Comparison of ENCODE assay signal across 8 cellular contexts in genomic region chr20:43840382-43841070, GRCh38.
A peak's percentile ranks its signal among the peaks of the same experiment; 100 is the strongest.
DNase-seq lines count a peak whose midpoint lies in the region; ATAC-seq and TF ChIP-seq lines count a peak whose summit lies in the region.

No MANE protein-coding gene starts in this region.

- H3K4me3 ChIP-seq in GM23338 (no peak overlapping the region), SK-N-SH (ENCODE audit: low read depth in 2 of 2, low read length in 1 of 2) (no peak overlapping the region), sigmoid colon (no peak overlapping the region), testis (no peak overlapping the region), tibial artery (no peak overlapping the region)

- H3K9me3 ChIP-seq in SK-N-SH (no peaks in the 10 kb centered on the region), sigmoid colon (no peaks in the 10 kb centered on the region), testis (no peaks in the 10 kb centered on the region), tibial artery (no peaks in the 10 kb centered on the region)

- TF ChIP-seq EP300 in SK-N-SH (IDR thresholded peaks at IDR 0.05; ENCODE audit: borderline replicate concordance in 1 of 2, low read depth in 1 of 2, low read length in 1 of 2) (no peak), sigmoid colon (IDR thresholded peaks at IDR 0.05) (no peak)

- no peaks in the 10 kb centered on the region for H3K9me3 Mint-ChIP-seq in GM23338

- TF ChIP-seq POLR2A in sigmoid colon (IDR thresholded peaks at IDR 0.05) (no peak), testis (IDR thresholded peaks at IDR 0.05) (no peak)

- H3F3A ChIP-seq in GM23338 (replicated peaks; ENCODE audit: low read depth) (no peaks in the 10 kb centered on the region), SK-N-SH (replicated peaks; ENCODE audit: insufficient read depth) (peaks cover 7% of the 10 kb centered on the region)

- intact Hi-C loops in sigmoid colon (cut with DNase I) = no loop called here
- intact Hi-C loops in testis (cut with DNase I; ENCODE audit: low total_unique reads) = no loop called here
- intact Hi-C loops in tibial artery (cut with DNase I; ENCODE audit: low total_unique reads) = no loop called here

- no peak overlapping the region for H3K9ac ChIP-seq in SK-N-SH

- H3K4me1 ChIP-seq in GM23338 (ENCODE audit: insufficient read depth) (no peaks in the 10 kb centered on the region), SK-N-SH (ENCODE audit: control insufficient read depth in 1 of 2, insufficient read depth in 2 of 2, low read depth in 1 of 2, low read length in 1 of 2) (peaks cover 8 to 14% of the 10 kb centered on the region in 2 experiments; a peak in 2 of 4 replicates), sigmoid colon (no peaks in the 10 kb centered on the region), testis (no peaks in the 10 kb centered on the region), tibial artery (no peaks in the 10 kb centered on the region)

- peaks cover 3% of the 10 kb centered on the region; the same call in 2 of the 3 replicates for H3K4me1 Mint-ChIP-seq in GM23338

- H2AFZ ChIP-seq in GM23338 = no peak overlapping the region
- H2AFZ ChIP-seq in SK-N-SH (ENCODE audit: low read depth) = no peak overlapping the region

- no peaks in the 10 kb centered on the region; the same call in 2 of the 3 replicates for H3K36me3 Mint-ChIP-seq in GM23338 (ENCODE audit: low read depth)

- no peak overlapping the region for H3K4me3 Mint-ChIP-seq in GM23338

- H3K9me2 ChIP-seq in GM23338 (ENCODE audit: insufficient read depth) = no peaks in the 10 kb centered on the region
- H3K9me2 ChIP-seq in SK-N-SH = no peaks in the 10 kb centered on the region

- TF ChIP-seq CTCF in GM23338 (conservative IDR thresholded peaks at IDR 0.05; ENCODE audit: low read depth in 2 of 2) (peak; percentile 56 to 73), SK-N-SH (IDR thresholded peaks at IDR 0.05) (peak; percentile 47), sigmoid colon (IDR thresholded peaks at IDR 0.05) (no peak), testis (IDR thresholded peaks at IDR 0.05) (peak in 1 of 3 experiments; percentile 21), tibial artery (IDR thresholded peaks at IDR 0.05) (no peak)

- peak; percentile 93 for ATAC-seq in GM23338
- no peak for ATAC-seq in GM18511 (IDR thresholded peaks at IDR 0.05; ENCODE audit: unreplicated experiment)

- in situ Hi-C loops in T47D (cut with HindIII; ENCODE audit: low pct_unique_long_range_greater_than_20kb, low sequenced_read_pairs) = no loop called here

- CTCF ChIA-PET in SK-N-SH (lab: Yijun Ruan, JAX) = interaction anchor here (0.6 to 3.5 kb wide), 15 partner anchors 8 to 302 kb away, joined by 3 to 29 read pairs (median 5); no protein-coding TSS in a partner anchor

- H3K27me3 Mint-ChIP-seq in GM23338 (ENCODE audit: insufficient read depth, low read depth, poor library complexity) = peaks cover 8% of the 10 kb centered on the region

- peak; percentile 44 for TF ChIP-seq RAD21 in SK-N-SH (IDR thresholded peaks at IDR 0.05; ENCODE audit: low read length)

- WGBS in SK-N-SH (ENCODE audit: low lambda C conversion rate) = 91% methylated on average over 11 of the region's 11 CpGs
- 64 to 69% methylated on average over 11 of the region's 11 CpGs for WGBS in sigmoid colon, 2 donors
- WGBS in testis, 2 donors = 73 to 85% methylated on average over 11 of the region's 11 CpGs

- no peaks in the 10 kb centered on the region for H3K36me3 ChIP-seq in GM23338 (ENCODE audit: insufficient read depth)
- H3K36me3 ChIP-seq in SK-N-SH (replicated peaks in 1 of 2; ENCODE audit: control insufficient read depth in 1 of 2, insufficient read depth in 2 of 2, low read length in 1 of 2) = no peaks in the 10 kb centered on the region
- no peaks in the 10 kb centered on the region for H3K36me3 ChIP-seq in sigmoid colon
- no peaks in the 10 kb centered on the region for H3K36me3 ChIP-seq in testis (ENCODE audit: low read depth, missing control alignments)
- H3K36me3 ChIP-seq in tibial artery = no peaks in the 10 kb centered on the region

- H4K20me1 ChIP-seq in GM23338 (replicated peaks; ENCODE audit: insufficient read depth) (no peaks in the 10 kb centered on the region), SK-N-SH (ENCODE audit: insufficient read depth) (no peaks in the 10 kb centered on the region)

- peak; percentile 47 for DNase-seq in AG20443 (ENCODE audit: low spot score)
- peak; percentile 83 for DNase-seq in GM23338 (ENCODE audit: low spot score)
- DNase-seq in SK-N-SH = peak; percentile 71
- DNase-seq in T47D (ENCODE audit: low read depth in 1 of 2, low spot score in 1 of 2) = peak; percentile 58 to 60
- DNase-seq in sigmoid colon = peak; percentile 25
- no peak for DNase-seq in testis
- no peak for DNase-seq in tibial artery

- no peak overlapping the region for H3K27ac Mint-ChIP-seq in GM23338

- POLR2A ChIA-PET in SK-N-SH (lab: Yijun Ruan, JAX) = no interaction called here

- H3K4me2 ChIP-seq in GM23338 (no peak overlapping the region), SK-N-SH (no peak overlapping the region)

- no peak overlapping the region for H3K27ac ChIP-seq in GM23338 (ENCODE audit: low read depth)
- H3K27ac ChIP-seq in SK-N-SH (ENCODE audit: low read depth in 2 of 2, low read length in 1 of 2) = no peak overlapping the region
- H3K27ac ChIP-seq in sigmoid colon = no peak overlapping the region
- H3K27ac ChIP-seq in testis = no peak overlapping the region
- H3K27ac ChIP-seq in tibial artery = no peak overlapping the region

- no peaks in the 10 kb centered on the region for H3K27me3 ChIP-seq in GM23338 (ENCODE audit: insufficient read depth)
- no peaks in the 10 kb centered on the region for H3K27me3 ChIP-seq in SK-N-SH (ENCODE audit: insufficient read depth)
- no peaks in the 10 kb centered on the region for H3K27me3 ChIP-seq in sigmoid colon
- no peaks in the 10 kb centered on the region for H3K27me3 ChIP-seq in testis
- H3K27me3 ChIP-seq in tibial artery = peaks cover 0 to 7% of the 10 kb centered on the region in 2 donors

- H3K79me2 ChIP-seq in GM23338 (replicated peaks; ENCODE audit: insufficient read depth) (no peaks in the 10 kb centered on the region), SK-N-SH (ENCODE audit: insufficient read depth) (no peaks in the 10 kb centered on the region)

TF ChIP-seq in GM23338, 12 proteins besides CTCF, POLR2A, EP300 and RAD21 (continues in another document):
- no peak for TF ChIP-seq JUNB (IDR thresholded peaks at IDR 0.05; ENCODE audit: unreplicated experiment)

TF ChIP-seq in SK-N-SH, 30 proteins besides CTCF, POLR2A, EP300 and RAD21:
- no peak for TF ChIP-seq NFIC (IDR thresholded peaks at IDR 0.05; ENCODE audit: borderline replicate concordance)
- peak; percentile 24; the same call in 1 of the 2 replicates for TF ChIP-seq SMC3 (IDR thresholded peaks at IDR 0.05; ENCODE audit: low read depth, low read length)

Comparison
In these comparisons a context has a peak if more than half of its experiments do, and no peak if none do; other contexts are left out.
1. DNase-seq: peak in AG20443 (single experiment), GM23338 (single experiment), SK-N-SH (single experiment), T47D (2 of 2) and sigmoid colon (single experiment); none in testis (single experiment) and tibial artery (0 of 2).
2. CTCF ChIP-seq: peak in GM23338 (2 of 2) and SK-N-SH (single experiment); none in sigmoid colon (0 of 4) and tibial artery (0 of 2).